1 cellular context compared by ENCODE assay signal in genomic region chr1:46437723-46438122, GRCh38.
TF ChIP-seq lines count a peak whose summit lies in the region.

No MANE protein-coding gene starts in this region.

TF ChIP-seq in K562, 482 proteins besides CTCF, POLR2A, EP300 and RAD21 (continued from another document and continues in another):
- TF ChIP-seq, protein P1, sequence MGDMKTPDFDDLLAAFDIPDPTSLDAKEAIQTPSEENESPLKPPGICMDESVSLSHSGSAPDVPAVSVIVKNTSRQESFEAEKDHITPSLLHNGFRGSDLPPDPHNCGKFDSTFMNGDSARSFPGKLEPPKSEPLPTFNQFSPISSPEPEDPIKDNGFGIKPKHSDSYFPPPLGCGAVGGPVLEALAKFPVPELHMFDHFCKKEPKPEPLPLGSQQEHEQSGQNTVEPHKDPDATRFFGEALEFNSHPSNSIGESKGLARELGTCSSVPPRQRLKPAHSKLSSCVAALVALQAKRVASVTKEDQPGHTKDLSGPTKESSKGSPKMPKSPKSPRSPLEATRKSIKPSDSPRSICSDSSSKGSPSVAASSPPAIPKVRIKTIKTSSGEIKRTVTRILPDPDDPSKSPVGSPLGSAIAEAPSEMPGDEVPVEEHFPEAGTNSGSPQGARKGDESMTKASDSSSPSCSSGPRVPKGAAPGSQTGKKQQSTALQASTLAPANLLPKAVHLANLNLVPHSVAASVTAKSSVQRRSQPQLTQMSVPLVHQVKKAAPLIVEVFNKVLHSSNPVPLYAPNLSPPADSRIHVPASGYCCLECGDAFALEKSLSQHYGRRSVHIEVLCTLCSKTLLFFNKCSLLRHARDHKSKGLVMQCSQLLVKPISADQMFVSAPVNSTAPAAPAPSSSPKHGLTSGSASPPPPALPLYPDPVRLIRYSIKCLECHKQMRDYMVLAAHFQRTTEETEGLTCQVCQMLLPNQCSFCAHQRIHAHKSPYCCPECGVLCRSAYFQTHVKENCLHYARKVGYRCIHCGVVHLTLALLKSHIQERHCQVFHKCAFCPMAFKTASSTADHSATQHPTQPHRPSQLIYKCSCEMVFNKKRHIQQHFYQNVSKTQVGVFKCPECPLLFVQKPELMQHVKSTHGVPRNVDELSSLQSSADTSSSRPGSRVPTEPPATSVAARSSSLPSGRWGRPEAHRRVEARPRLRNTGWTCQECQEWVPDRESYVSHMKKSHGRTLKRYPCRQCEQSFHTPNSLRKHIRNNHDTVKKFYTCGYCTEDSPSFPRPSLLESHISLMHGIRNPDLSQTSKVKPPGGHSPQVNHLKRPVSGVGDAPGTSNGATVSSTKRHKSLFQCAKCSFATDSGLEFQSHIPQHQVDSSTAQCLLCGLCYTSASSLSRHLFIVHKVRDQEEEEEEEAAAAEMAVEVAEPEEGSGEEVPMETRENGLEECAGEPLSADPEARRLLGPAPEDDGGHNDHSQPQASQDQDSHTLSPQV (IDR thresholded peaks at IDR 0.05): peak; percentile 55; the same call in 1 of the 2 replicates
- TF ChIP-seq ZBTB17 (CRISPR knock-in tag; IDR thresholded peaks at IDR 0.05) (no peak), USF2 (CRISPR knock-in tag; IDR thresholded peaks at IDR 0.05) (peak; percentile 51; the same call in 1 of the 2 replicates), ZNF699 (CRISPR knock-in tag; IDR thresholded peaks at IDR 0.05; ENCODE audit: insufficient replicate concordance) (no peak), SP2 (IDR thresholded peaks at IDR 0.05; ENCODE audit: extremely low read depth, low read depth, low read length, poor library complexity, severe bottlenecking) (no peak), ARHGAP35 (IDR thresholded peaks at IDR 0.05; ENCODE audit: partially characterized antibody) (no peak), XRCC3 (IDR thresholded peaks at IDR 0.05) (no peak), ZNF121 (CRISPR knock-in tag; conservative IDR thresholded peaks at IDR 0.05) (no peak), JUN (IDR thresholded peaks at IDR 0.05; ENCODE audit: borderline replicate concordance, low read depth, low read length) (no peak), JUN (CRISPR knock-in tag; IDR thresholded peaks at IDR 0.05; ENCODE audit: borderline replicate concordance) (no peak), PHB (CRISPR knock-in tag; IDR thresholded peaks at IDR 0.05) (no peak), KDM1A (IDR thresholded peaks at IDR 0.05) (peak; percentile 56 to 59; a peak in 1 of 4 replicates), SMARCA4 (IDR thresholded peaks at IDR 0.05) (peak; percentile 73), CHCHD3 (CRISPR knock-in tag; IDR thresholded peaks at IDR 0.05) (no peak), CSDE1 (IDR thresholded peaks at IDR 0.05) (no peak), NR2C2 (CRISPR knock-in tag; IDR thresholded peaks at IDR 0.05) (no peak), NR2C2 (tag; IDR thresholded peaks at IDR 0.05) (peak; percentile 84), HDAC1 (IDR thresholded peaks at IDR 0.05) (0 out of 4 replicates have a peak, but pooled peaks of 1 of the 2 experiments have one; percentile 40), BRCA1 (IDR thresholded peaks at IDR 0.05) (no peak), BRCA1 (CRISPR knock-in tag; IDR thresholded peaks at IDR 0.05) (no peak), ZNF644 (tag; IDR thresholded peaks at IDR 0.05; ENCODE audit: low read depth) (0 out of 2 replicates have a peak, but pooled peaks have one; percentile 51), GATAD2A (IDR thresholded peaks at IDR 0.05) (no peak), SLC30A9 (CRISPR knock-in tag; IDR thresholded peaks at IDR 0.05) (no peak), RB1 (IDR thresholded peaks at IDR 0.05; ENCODE audit: low read depth) (no peak), ZNF695 (CRISPR knock-in tag; IDR thresholded peaks at IDR 0.05) (no peak), ZSCAN32 (CRISPR knock-in tag; IDR thresholded peaks at IDR 0.05) (no peak), HMGXB4 (CRISPR knock-in tag; IDR thresholded peaks at IDR 0.05) (no peak), BMI1 (IDR thresholded peaks at IDR 0.05; ENCODE audit: low read length) (no peak), HDGF (IDR thresholded peaks at IDR 0.05) (no peak), ZNF282 (CRISPR knock-in tag; IDR thresholded peaks at IDR 0.05) (no peak), ELF4 (CRISPR knock-in tag; IDR thresholded peaks at IDR 0.05) (0 out of 2 replicates have a peak, but pooled peaks have one; percentile 72), PHF20 (IDR thresholded peaks at IDR 0.05; ENCODE audit: partially characterized antibody) (no peak), ZNF830 (CRISPR knock-in tag; IDR thresholded peaks at IDR 0.05) (no peak)
- TF ChIP-seq, protein P2, sequence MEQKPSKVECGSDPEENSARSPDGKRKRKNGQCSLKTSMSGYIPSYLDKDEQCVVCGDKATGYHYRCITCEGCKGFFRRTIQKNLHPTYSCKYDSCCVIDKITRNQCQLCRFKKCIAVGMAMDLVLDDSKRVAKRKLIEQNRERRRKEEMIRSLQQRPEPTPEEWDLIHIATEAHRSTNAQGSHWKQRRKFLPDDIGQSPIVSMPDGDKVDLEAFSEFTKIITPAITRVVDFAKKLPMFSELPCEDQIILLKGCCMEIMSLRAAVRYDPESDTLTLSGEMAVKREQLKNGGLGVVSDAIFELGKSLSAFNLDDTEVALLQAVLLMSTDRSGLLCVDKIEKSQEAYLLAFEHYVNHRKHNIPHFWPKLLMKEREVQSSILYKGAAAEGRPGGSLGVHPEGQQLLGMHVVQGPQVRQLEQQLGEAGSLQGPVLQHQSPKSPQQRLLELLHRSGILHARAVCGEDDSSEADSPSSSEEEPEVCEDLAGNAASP (IDR thresholded peaks at IDR 0.05): no peak
- TF ChIP-seq, protein P3, sequence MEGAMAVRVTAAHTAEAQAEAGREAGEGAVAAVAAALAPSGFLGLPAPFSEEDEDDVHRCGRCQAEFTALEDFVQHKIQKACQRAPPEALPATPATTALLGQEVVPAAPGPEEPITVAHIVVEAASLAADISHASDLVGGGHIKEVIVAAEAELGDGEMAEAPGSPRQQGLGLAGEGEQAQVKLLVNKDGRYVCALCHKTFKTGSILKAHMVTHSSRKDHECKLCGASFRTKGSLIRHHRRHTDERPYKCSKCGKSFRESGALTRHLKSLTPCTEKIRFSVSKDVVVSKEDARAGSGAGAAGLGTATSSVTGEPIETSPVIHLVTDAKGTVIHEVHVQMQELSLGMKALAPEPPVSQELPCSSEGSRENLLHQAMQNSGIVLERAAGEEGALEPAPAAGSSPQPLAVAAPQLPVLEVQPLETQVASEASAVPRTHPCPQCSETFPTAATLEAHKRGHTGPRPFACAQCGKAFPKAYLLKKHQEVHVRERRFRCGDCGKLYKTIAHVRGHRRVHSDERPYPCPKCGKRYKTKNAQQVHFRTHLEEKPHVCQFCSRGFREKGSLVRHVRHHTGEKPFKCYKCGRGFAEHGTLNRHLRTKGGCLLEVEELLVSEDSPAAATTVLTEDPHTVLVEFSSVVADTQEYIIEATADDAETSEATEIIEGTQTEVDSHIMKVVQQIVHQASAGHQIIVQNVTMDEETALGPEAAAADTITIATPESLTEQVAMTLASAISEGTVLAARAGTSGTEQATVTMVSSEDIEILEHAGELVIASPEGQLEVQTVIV (CRISPR knock-in tag; IDR thresholded peaks at IDR 0.05; ENCODE audit: borderline replicate concordance): no peak
- TF ChIP-seq, protein P4, sequence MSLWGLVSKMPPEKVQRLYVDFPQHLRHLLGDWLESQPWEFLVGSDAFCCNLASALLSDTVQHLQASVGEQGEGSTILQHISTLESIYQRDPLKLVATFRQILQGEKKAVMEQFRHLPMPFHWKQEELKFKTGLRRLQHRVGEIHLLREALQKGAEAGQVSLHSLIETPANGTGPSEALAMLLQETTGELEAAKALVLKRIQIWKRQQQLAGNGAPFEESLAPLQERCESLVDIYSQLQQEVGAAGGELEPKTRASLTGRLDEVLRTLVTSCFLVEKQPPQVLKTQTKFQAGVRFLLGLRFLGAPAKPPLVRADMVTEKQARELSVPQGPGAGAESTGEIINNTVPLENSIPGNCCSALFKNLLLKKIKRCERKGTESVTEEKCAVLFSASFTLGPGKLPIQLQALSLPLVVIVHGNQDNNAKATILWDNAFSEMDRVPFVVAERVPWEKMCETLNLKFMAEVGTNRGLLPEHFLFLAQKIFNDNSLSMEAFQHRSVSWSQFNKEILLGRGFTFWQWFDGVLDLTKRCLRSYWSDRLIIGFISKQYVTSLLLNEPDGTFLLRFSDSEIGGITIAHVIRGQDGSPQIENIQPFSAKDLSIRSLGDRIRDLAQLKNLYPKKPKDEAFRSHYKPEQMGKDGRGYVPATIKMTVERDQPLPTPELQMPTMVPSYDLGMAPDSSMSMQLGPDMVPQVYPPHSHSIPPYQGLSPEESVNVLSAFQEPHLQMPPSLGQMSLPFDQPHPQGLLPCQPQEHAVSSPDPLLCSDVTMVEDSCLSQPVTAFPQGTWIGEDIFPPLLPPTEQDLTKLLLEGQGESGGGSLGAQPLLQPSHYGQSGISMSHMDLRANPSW (CRISPR knock-in tag; IDR thresholded peaks at IDR 0.05): no peak
- TF ChIP-seq, protein P5, sequence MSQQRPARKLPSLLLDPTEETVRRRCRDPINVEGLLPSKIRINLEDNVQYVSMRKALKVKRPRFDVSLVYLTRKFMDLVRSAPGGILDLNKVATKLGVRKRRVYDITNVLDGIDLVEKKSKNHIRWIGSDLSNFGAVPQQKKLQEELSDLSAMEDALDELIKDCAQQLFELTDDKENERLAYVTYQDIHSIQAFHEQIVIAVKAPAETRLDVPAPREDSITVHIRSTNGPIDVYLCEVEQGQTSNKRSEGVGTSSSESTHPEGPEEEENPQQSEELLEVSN (IDR thresholded peaks at IDR 0.05; ENCODE audit: borderline replicate concordance in 1 of 2, extremely low read depth in 1 of 2, insufficient read depth in 1 of 2, insufficient read length in 1 of 2, low read depth in 1 of 2, low read length in 1 of 2, poor library complexity in 1 of 2, severe bottlenecking in 1 of 2): no peak
